ENCODE assay signal across 15 cellular contexts in the genomic region with DNA sequence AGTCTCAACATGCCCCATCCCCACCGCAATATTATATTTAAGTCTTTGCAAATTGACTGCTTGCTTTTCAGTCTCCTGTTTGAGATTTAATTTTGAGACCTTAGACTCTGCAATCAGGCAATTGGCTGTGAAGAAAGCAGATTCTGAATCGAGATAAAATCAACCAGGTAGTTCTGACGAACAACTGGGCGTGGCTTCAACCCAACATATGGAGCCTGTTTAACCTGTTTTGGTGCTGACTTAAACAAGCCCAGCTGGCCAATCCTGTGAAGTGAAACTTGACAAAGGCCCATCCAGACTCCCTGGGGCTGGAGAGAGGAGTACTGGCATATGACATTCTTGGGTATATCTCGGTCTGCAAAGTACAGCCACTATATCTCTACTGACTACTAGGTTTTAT. TPM values are rescaled to one million over a fixed set of nuclear protein-coding genes. Genes with fewer than 3 reads are reported as not detected.
DNase-seq lines count a peak whose midpoint lies in the region; ATAC-seq and TF ChIP-seq lines count a peak whose summit lies in the region.
"Had no signal": no experiment of that assay in that cellular context is flagged by ENCODE, and none has a peak within 500 bp of the region (broad histone marks: within the 10 kb centered on the region; RNA-seq: fewer than 3 reads in every experiment).

No MANE protein-coding gene starts in this region.

- no peaks in the 10 kb centered on the region for H3K9me3 Mint-ChIP-seq in activated T-helper 17 cell treated with anti-CD3 and anti-CD28 coated beads, Interleukin-2, amount 50 U/mL, for 72 hours

- no peaks in the 10 kb centered on the region for H3K27me3 Mint-ChIP-seq in activated T-helper 17 cell treated with anti-CD3 and anti-CD28 coated beads, Interleukin-2, amount 50 U/mL, for 72 hours

- H3K4me1 Mint-ChIP-seq in activated T-helper 17 cell treated with anti-CD3 and anti-CD28 coated beads, Interleukin-2, amount 50 U/mL, for 72 hours = peaks cover 16% of the 10 kb centered on the region

- intact Hi-C loops in left lung (cut with DNase I) = no loop called here

- H3K36me3 ChIP-seq in left lung = no peaks in the 10 kb centered on the region
- H3K36me3 ChIP-seq: tibial artery had no signal

- H3K27ac ChIP-seq in left lung = peak overlapping the region; percentile 13 to 72
- H3K27ac ChIP-seq: tibial artery had no signal

- H3K9me3 ChIP-seq in left lung = peaks cover 0 to 15% of the 10 kb centered on the region in 2 donors

- no peaks in the 10 kb centered on the region for H3K27me3 ChIP-seq in left lung

- no peak overlapping the region for H3K4me3 Mint-ChIP-seq in activated T-helper 17 cell treated with anti-CD3 and anti-CD28 coated beads, Interleukin-2, amount 50 U/mL, for 72 hours

- H3K27ac Mint-ChIP-seq in activated T-helper 17 cell treated with anti-CD3 and anti-CD28 coated beads, Interleukin-2, amount 50 U/mL, for 72 hours = peak overlapping the region; percentile 79

- no peak for ATAC-seq in activated T-helper 17 cell treated with anti-CD3 and anti-CD28 coated beads, Interleukin-2, amount 50 U/mL, for 72 hours (replicated peaks)
- ATAC-seq in left lung = peak; percentile 86
- no peak for ATAC-seq in GM19351 (IDR thresholded peaks at IDR 0.05; ENCODE audit: unreplicated experiment)

- peak; percentile 90 for DNase-seq in SIG-M5 treated with dmso at 0.1 percent for 504 hours (lab: John Stamatoyannopoulos, UW; ENCODE audit: unreplicated experiment)
- no peak for DNase-seq in SIG-M5 (lab: John Stamatoyannopoulos, UW)
- peak in 1 of 2 donors; percentile 67 for DNase-seq in left lung
- DNase-seq in epidermal melanocyte (ENCODE audit: insufficient read length, low spot score) = no peak
- no peak for DNase-seq in midbrain (lab: John Stamatoyannopoulos, UW)
- no peak for DNase-seq in cerebellar cortex (ENCODE audit: low spot score)
- DNase-seq: ACHN; activated CD8-positive, alpha-beta memory T cell treated with anti-CD3 and anti-CD28 coated beads for 24 hours; amygdala; KBM-7; stimulated activated CD4-positive, alpha-beta T cell treated with anti-CD3 and anti-CD28 coated beads, Interleukin-1b, Interleukin-23, amount 100 ng/mL, for 48 hours; tibial artery had no signal

- no peak overlapping the region for H3K4me3 ChIP-seq in left lung
- H3K4me3 ChIP-seq: tibial artery had no signal

- H3K36me3 Mint-ChIP-seq in activated T-helper 17 cell treated with anti-CD3 and anti-CD28 coated beads, Interleukin-2, amount 50 U/mL, for 72 hours (ENCODE audit: low read depth) = no peaks in the 10 kb centered on the region

- TF ChIP-seq CTCF in left lung (IDR thresholded peaks at IDR 0.05) = no peak

- peaks cover 0 to 4% of the 10 kb centered on the region in 2 donors for H3K4me1 ChIP-seq in left lung
- H3K4me1 ChIP-seq: tibial artery had no signal

RNA-seq across cellular contexts. Expression of gene CIPC, which starts 9.8 kb away (rescaled TPM):
- total RNA-seq in activated T-helper 17 cell treated with anti-CD3 and anti-CD28 coated beads, Interleukin-2, amount 50 U/mL, for 72 hours = 10 to 100 TPM in 1 of 2 donors, 1 to 10 TPM in 1; 8.5 to 11.8 TPM
- 10 to 100 TPM; 18.6 to 19.8 TPM for total RNA-seq in left lung

RNA-seq across cellular contexts. Expression of gene ZDHHC22, which starts 53.4 kb away (rescaled TPM):
- not detected for total RNA-seq in activated T-helper 17 cell treated with anti-CD3 and anti-CD28 coated beads, Interleukin-2, amount 50 U/mL, for 72 hours
- not detected for total RNA-seq in left lung
- total RNA-seq: lung microvascular endothelial cell had no signal

RNA-seq across cellular contexts. Expression of gene IRF2BPL, which starts 59.7 kb away (rescaled TPM):
- total RNA-seq in activated T-helper 17 cell treated with anti-CD3 and anti-CD28 coated beads, Interleukin-2, amount 50 U/mL, for 72 hours = 10 to 100 TPM; 14.2 to 25.5 TPM
- 10 to 100 TPM; 45.9 to 46.3 TPM for total RNA-seq in left lung
